9 cellular contexts compared by ENCODE assay signal in genomic region chr20:38109025-38109541, GRCh38. TPM values are rescaled to one million over a fixed set of nuclear protein-coding genes. Genes with fewer than 3 reads are reported as not detected.
DNase-seq lines count a peak whose midpoint lies in the region; ATAC-seq and TF ChIP-seq lines count a peak whose summit lies in the region.
"Had no signal": no experiment of that assay in that cellular context is flagged by ENCODE, and none has a peak within 500 bp of the region (broad histone marks: within the 10 kb centered on the region; RNA-seq: fewer than 3 reads in every experiment).

No MANE protein-coding gene starts in this region.

- no peaks in the 10 kb centered on the region for H3K36me3 ChIP-seq in SJCRH30
- H3K36me3 ChIP-seq in parathyroid adenoma (ENCODE audit: control insufficient read depth, insufficient read depth, low read length): no peaks in the 10 kb centered on the region

- TF ChIP-seq CTCF in foreskin fibroblast (IDR thresholded peaks at IDR 0.05; ENCODE audit: low read depth, low read length) (no peak), parathyroid adenoma (IDR thresholded peaks at IDR 0.05) (no peak)

- H2AFZ ChIP-seq in parathyroid adenoma: peak overlapping the region; percentile 39

- H3K9ac ChIP-seq in parathyroid adenoma: no peak overlapping the region

- peak overlapping the region; percentile 3 for H3K4me2 ChIP-seq in parathyroid adenoma (ENCODE audit: low read length)

- DNase-seq in AG08395 (ENCODE audit: low spot score) (peak; percentile 10), SJCRH30 (peak; percentile 90 to 97), foreskin fibroblast (peak; percentile 81 to 84), HUDEP-2 (lab: John Stamatoyannopoulos, UW; ENCODE audit: unreplicated experiment in 76 of 76) (no peak)
- DNase-seq: activated naive CD8-positive, alpha-beta T cell treated with anti-CD3 and anti-CD28 coated beads, Interleukin-2, amount 10 ng/mL, durations not matched to agents 7 days and 5 days had no signal

- no peaks in the 10 kb centered on the region; the same call in 1 of the 2 replicates for H3K9me3 ChIP-seq in SJCRH30 (replicated peaks)
- no peaks in the 10 kb centered on the region for H3K9me3 ChIP-seq in parathyroid adenoma (ENCODE audit: control insufficient read depth, low read length)

- H3K4me3 ChIP-seq in SJCRH30 (no peak overlapping the region), foreskin fibroblast (ENCODE audit: low read depth in 1 of 2, low read length in 2 of 2) (no peak overlapping the region), parathyroid adenoma (ENCODE audit: low read depth, low read length) (no peak overlapping the region)

- no peaks in the 10 kb centered on the region for H3K79me2 ChIP-seq in parathyroid adenoma

- H3K27me3 ChIP-seq in SJCRH30 (no peaks in the 10 kb centered on the region), parathyroid adenoma (ENCODE audit: control insufficient read depth, insufficient read depth, low read length) (no peaks in the 10 kb centered on the region)

- H3K4me1 ChIP-seq in SJCRH30 (peaks cover 69% of the 10 kb centered on the region), parathyroid adenoma (peaks cover 39% of the 10 kb centered on the region)

- H3K27ac ChIP-seq in SJCRH30 (peak overlapping the region; percentile 91), parathyroid adenoma (peak overlapping the region; percentile 83)

- ATAC-seq in GM18511 (IDR thresholded peaks at IDR 0.05; ENCODE audit: unreplicated experiment) (no peak), HG03442 (IDR thresholded peaks at IDR 0.05; ENCODE audit: unreplicated experiment) (no peak), HG02852 (IDR thresholded peaks at IDR 0.05; ENCODE audit: unreplicated experiment) (no peak)

RNA-seq across cellular contexts. Expression of gene TGM2, which starts 56.0 kb away (rescaled TPM):
- 0.10 and 0.13 TPM in 2 replicates for total RNA-seq in SJCRH30 (2014; rRNA removed; shearing (Covaris generic))

Comparison
In these comparisons a context has a peak if more than half of its experiments do, and no peak if none do; other contexts are left out.
1. DNase-seq: peak in AG08395 (single experiment), SJCRH30 (2 of 2) and foreskin fibroblast (2 of 2); none in HUDEP-2 (0 of 76).